ENCODE assay signal across 11 cellular contexts in the genomic region with DNA sequence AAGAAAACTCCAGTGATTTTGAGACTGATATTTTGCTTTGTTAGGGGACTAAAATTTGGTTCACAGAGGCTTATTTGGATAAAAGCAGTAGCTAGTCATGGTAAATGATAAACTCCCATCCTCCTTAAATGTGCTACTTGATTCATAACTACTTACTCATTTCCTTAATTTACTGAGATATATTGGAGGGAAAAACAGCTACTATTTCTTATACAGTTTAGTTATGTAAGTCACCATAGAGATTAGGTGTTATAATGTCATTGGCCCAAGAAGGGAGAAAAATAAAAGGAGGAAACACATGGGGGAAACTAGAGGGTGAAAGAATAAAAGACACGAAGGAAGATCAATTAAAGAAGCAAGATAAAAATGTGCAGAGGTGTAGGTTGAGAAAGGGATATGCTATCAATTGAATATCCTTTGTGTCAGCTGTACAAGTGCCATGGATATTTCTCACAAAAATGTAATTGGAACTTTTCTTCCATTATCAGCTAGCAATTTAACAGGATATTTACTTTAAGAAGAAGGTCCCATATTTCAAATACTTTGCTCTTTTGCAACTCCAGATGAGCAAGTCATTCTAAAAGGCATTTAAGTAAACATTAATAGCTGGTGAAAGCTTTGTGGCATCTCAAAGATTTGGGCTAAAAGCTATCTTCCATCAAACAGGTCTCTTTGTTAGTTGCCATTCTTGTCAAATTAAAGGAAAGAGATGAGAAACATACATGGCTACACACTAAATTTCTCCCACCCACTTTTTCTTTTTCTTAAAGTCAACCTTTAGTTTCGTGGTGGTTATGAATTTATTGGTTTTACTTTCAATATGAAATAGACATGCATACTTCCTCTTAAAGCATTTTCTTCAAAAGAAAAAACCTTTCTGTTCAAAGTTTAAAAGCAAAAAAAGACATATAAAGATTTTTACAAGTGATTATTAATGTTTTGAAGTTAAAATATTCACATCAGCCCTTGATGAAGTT.
DNase-seq lines count a peak whose midpoint lies in the region; ATAC-seq and TF ChIP-seq lines count a peak whose summit lies in the region.
"Had no signal": no experiment of that assay in that cellular context is flagged by ENCODE, and none has a peak within 500 bp of the region (broad histone marks: within the 10 kb centered on the region; RNA-seq: fewer than 3 reads in every experiment).

No MANE protein-coding gene starts in this region.

- peak overlapping the region; percentile 18 for H3K4me3 Mint-ChIP-seq in activated naive CD8-positive, alpha-beta T cell treated with anti-CD3 and anti-CD28 coated beads, Interleukin-2, amount 10 ng/mL, durations not matched to agents 7 days and 5 days
- H3K4me3 Mint-ChIP-seq in activated naive CD8-positive, alpha-beta T cell treated with anti-CD3 and anti-CD28 coated beads for 36 hours, result no peak overlapping the region
- H3K4me3 Mint-ChIP-seq in HFFc6, result no peak overlapping the region

- TF ChIP-seq CTCF in OCI-LY3 (IDR thresholded peaks at IDR 0.05; ENCODE audit: low read depth, low read length) (no peak), HFFc6 (IDR thresholded peaks at IDR 0.05) (no peak), adrenal gland (IDR thresholded peaks at IDR 0.05) (no peak)

- no peaks in the 10 kb centered on the region for H3K79me2 ChIP-seq in OCI-LY3 (ENCODE audit: low read length)

- H3K36me3 ChIP-seq in OCI-LY3 (replicated peaks; ENCODE audit: low read depth, low read length), result no peaks in the 10 kb centered on the region
- H3K36me3 ChIP-seq in adrenal gland (replicated peaks in 1 of 2), result no peaks in the 10 kb centered on the region
- H3K36me3 ChIP-seq: tibial artery had no signal

- H2AFZ ChIP-seq in OCI-LY3 (ENCODE audit: low read depth, low read length), result peak overlapping the region; percentile 56

- POLR2A ChIA-PET in activated naive CD8-positive, alpha-beta T cell treated with anti-CD3 and anti-CD28 coated beads, Interleukin-2, amount 10 ng/mL, durations not matched to agents 7 days and 5 days (lab: Charles Lee), result interaction anchor here (0.6 kb wide), 1 partner anchor 16 kb away, joined by 5 read pairs; no protein-coding TSS in a partner anchor

- ATAC-seq in activated naive CD8-positive, alpha-beta T cell treated with anti-CD3 and anti-CD28 coated beads, Interleukin-2, amount 10 ng/mL, durations not matched to agents 7 days and 5 days (ENCODE audit: low read depth), result peak; percentile 68
- ATAC-seq in HG02852 (IDR thresholded peaks at IDR 0.05; ENCODE audit: unreplicated experiment), result peak; percentile 94

- no peak for DNase-seq in activated naive CD8-positive, alpha-beta T cell treated with anti-CD3 and anti-CD28 coated beads, Interleukin-2, amount 10 ng/mL, durations not matched to agents 7 days and 5 days
- no peak for DNase-seq in activated naive CD8-positive, alpha-beta T cell treated with anti-CD3 and anti-CD28 coated beads for 36 hours
- DNase-seq in HFFc6 (no peak), NCI-H2171 treated with DMSO at 0.1 percent for 48 hours (lab: John Stamatoyannopoulos, UW) (no peak), NCI-H1436 (lab: John Stamatoyannopoulos, UW) (no peak), adrenal gland (no peak)
- DNase-seq: activated gamma-delta T cell, retina, tibial artery had no signal

- no peak for TF ChIP-seq POLR2A in adrenal gland (IDR thresholded peaks at IDR 0.05)

- peaks cover 15% of the 10 kb centered on the region for H3K4me1 Mint-ChIP-seq in activated naive CD8-positive, alpha-beta T cell treated with anti-CD3 and anti-CD28 coated beads, Interleukin-2, amount 10 ng/mL, durations not matched to agents 7 days and 5 days
- peaks cover 6% of the 10 kb centered on the region for H3K4me1 Mint-ChIP-seq in activated naive CD8-positive, alpha-beta T cell treated with anti-CD3 and anti-CD28 coated beads for 36 hours
- H3K4me1 Mint-ChIP-seq in HFFc6 (ENCODE audit: low read depth), result no peaks in the 10 kb centered on the region

- intact Hi-C loops in adrenal gland (cut with DNase I), result no loop called here

- peaks cover 48% of the 10 kb centered on the region for H3K4me1 ChIP-seq in OCI-LY3 (ENCODE audit: low read length)
- no peaks in the 10 kb centered on the region for H3K4me1 ChIP-seq in adrenal gland (replicated peaks in 1 of 2)
- H3K4me1 ChIP-seq: tibial artery had no signal

- H4K20me1 ChIP-seq in OCI-LY3 (ENCODE audit: insufficient read depth, low read length), result no peaks in the 10 kb centered on the region

- peak overlapping the region; percentile 51 for H3K9ac ChIP-seq in OCI-LY3 (ENCODE audit: low read length)

- H3K9me3 ChIP-seq in OCI-LY3 (ENCODE audit: insufficient read depth, low read length), result no peaks in the 10 kb centered on the region
- H3K9me3 ChIP-seq in adrenal gland (replicated peaks in 1 of 3), result no peaks in the 10 kb centered on the region
- H3K9me3 ChIP-seq: tibial artery had no signal

- no peaks in the 10 kb centered on the region for H3K27me3 ChIP-seq in OCI-LY3 (ENCODE audit: low read depth, low read length)
- no peaks in the 10 kb centered on the region for H3K27me3 ChIP-seq in adrenal gland
- H3K27me3 ChIP-seq: tibial artery had no signal

- WGBS in adrenal gland, 4 donors, result 37 to 45% (median 41%) methylated on average over 2 of the region's 2 CpGs

- peak overlapping the region; percentile 53 for H3K27ac Mint-ChIP-seq in activated naive CD8-positive, alpha-beta T cell treated with anti-CD3 and anti-CD28 coated beads, Interleukin-2, amount 10 ng/mL, durations not matched to agents 7 days and 5 days
- H3K27ac Mint-ChIP-seq in activated naive CD8-positive, alpha-beta T cell treated with anti-CD3 and anti-CD28 coated beads for 36 hours, result no peak overlapping the region
- no peak overlapping the region for H3K27ac Mint-ChIP-seq in HFFc6

- H3K4me3 ChIP-seq in OCI-LY3 (ENCODE audit: low read length), result peak overlapping the region; percentile 41
- no peak overlapping the region for H3K4me3 ChIP-seq in adrenal gland
- H3K4me3 ChIP-seq: tibial artery had no signal

- H3K4me2 ChIP-seq in OCI-LY3 (ENCODE audit: low read length), result peak overlapping the region; percentile 65

- H3K27me3 Mint-ChIP-seq in activated naive CD8-positive, alpha-beta T cell treated with anti-CD3 and anti-CD28 coated beads, Interleukin-2, amount 10 ng/mL, durations not matched to agents 7 days and 5 days, result peaks cover 5% of the 10 kb centered on the region
- peaks cover 11% of the 10 kb centered on the region for H3K27me3 Mint-ChIP-seq in activated naive CD8-positive, alpha-beta T cell treated with anti-CD3 and anti-CD28 coated beads for 36 hours
- no peaks in the 10 kb centered on the region; the same call in 1 of the 2 replicates for H3K27me3 Mint-ChIP-seq in HFFc6 (ENCODE audit: insufficient read depth)

- H3K27ac ChIP-seq in OCI-LY3 (ENCODE audit: low read length) (peak overlapping the region; percentile 87), adrenal gland (no peak overlapping the region)
- H3K27ac ChIP-seq: tibial artery had no signal

- peaks cover 2% of the 10 kb centered on the region for H3K36me3 Mint-ChIP-seq in activated naive CD8-positive, alpha-beta T cell treated with anti-CD3 and anti-CD28 coated beads, Interleukin-2, amount 10 ng/mL, durations not matched to agents 7 days and 5 days
- no peaks in the 10 kb centered on the region for H3K36me3 Mint-ChIP-seq in activated naive CD8-positive, alpha-beta T cell treated with anti-CD3 and anti-CD28 coated beads for 36 hours
- no peaks in the 10 kb centered on the region for H3K36me3 Mint-ChIP-seq in HFFc6 (ENCODE audit: low read depth)

- H3K9me3 Mint-ChIP-seq in activated naive CD8-positive, alpha-beta T cell treated with anti-CD3 and anti-CD28 coated beads, Interleukin-2, amount 10 ng/mL, durations not matched to agents 7 days and 5 days, result peaks cover 2% of the 10 kb centered on the region
- H3K9me3 Mint-ChIP-seq in activated naive CD8-positive, alpha-beta T cell treated with anti-CD3 and anti-CD28 coated beads for 36 hours, result no peaks in the 10 kb centered on the region
- H3K9me3 Mint-ChIP-seq in HFFc6, result peaks cover 20% of the 10 kb centered on the region
